In genomic region chr19:41748012-41748411, GRCh38 we compare ENCODE assay signal across 2 cellular contexts.
TF ChIP-seq lines count a peak whose summit lies in the region.

No MANE protein-coding gene starts in this region.

TF ChIP-seq in HEK293, 187 proteins besides CTCF, POLR2A, EP300 and RAD21:
- TF ChIP-seq ZNF366 (tag by site-specific recombination; conservative IDR thresholded peaks at IDR 0.05), result peak; percentile 89
- TF ChIP-seq ZNF175 (tag by site-specific recombination; IDR thresholded peaks at IDR 0.05), result no peak

TF ChIP-seq in K562, 482 proteins besides CTCF, POLR2A, EP300 and RAD21 (continued from another document):
- TF ChIP-seq ZNF354B (CRISPR knock-in tag; IDR thresholded peaks at IDR 0.05) (no peak), ZNF512 (tag; IDR thresholded peaks at IDR 0.05) (peak; percentile 40; the same call in 1 of the 2 replicates)
TF ChIP-seq in K562: peak in this region for 1.
